22 cellular contexts compared by ENCODE assay signal in genomic region chr2:72744049-72744448, GRCh38.
DNase-seq lines count a peak whose midpoint lies in the region; FAIRE-seq and TF ChIP-seq lines count a peak whose summit lies in the region.
"Had no signal": no experiment of that assay in that cellular context is flagged by ENCODE, and none has a peak within 500 bp of the region (broad histone marks: within the 10 kb centered on the region; RNA-seq: fewer than 3 reads in every experiment).

No MANE protein-coding gene starts in this region.

- H4K20me1 ChIP-seq in mammary epithelial cell (ENCODE audit: insufficient read depth, low read length) = no peaks in the 10 kb centered on the region

- DNase-seq in AG09309 (ENCODE audit: low read depth) (peak; percentile 14), HTR-8/SVneo (ENCODE audit: insufficient read length, low spot score) (no peak), mammary epithelial cell (peak; percentile 65), foreskin fibroblast (peak; percentile 12 to 52), NCI-H526 treated with DMSO at 0.1 percent for 48 hours (lab: John Stamatoyannopoulos, UW) (no peak), hypothalamus (lab: John Stamatoyannopoulos, UW) (no peak), trophoblast cell (no peak), NCI-H2029 (lab: John Stamatoyannopoulos, UW) (no peak)
- DNase-seq: activated CD4-positive, alpha-beta T cell treated with anti-CD3 and anti-CD28 coated beads for 4 hours; activated CD8-positive, alpha-beta memory T cell treated with anti-CD3 and anti-CD28 coated beads, Interleukin-2, amount 50 U/mL, for 48 hours; body of pancreas; COR-L47; effector memory CD4-positive, alpha-beta T cell; GDM1; glutamatergic neuron; islet precursor cell; NCI-H1417; SHP77 treated with DMSO at 0.1 percent for 48 hours; sigmoid colon; T1000 had no signal

- BruUV-seq in mammary epithelial cell (replicated peaks; lab: Mats Ljungman, UMichigan) = no TSS peak

- in situ Hi-C loops in mammary epithelial cell (cut with MboI; ENCODE audit: low sequenced_read_pairs in 2 of 2) = loop anchor here in 1 of 2 donors (25.0 kb wide), 2 partner anchors 807 to 932 kb away; no protein-coding TSS in a partner anchor

- H3K27ac ChIP-seq in mammary epithelial cell (ENCODE audit: insufficient read depth, low read depth, low read length) (no peak overlapping the region), trophoblast cell (ENCODE audit: low read depth, low read length) (no peak overlapping the region)
- H3K27ac ChIP-seq: body of pancreas, sigmoid colon, suprapubic skin had no signal

- H2BK120ac ChIP-seq in trophoblast cell (ENCODE audit: insufficient read depth, low read length, poor library complexity) = no peak overlapping the region

- H2AK5ac ChIP-seq in trophoblast cell (ENCODE audit: low read length) = no peak overlapping the region

- intact Hi-C loops in mammary epithelial cell (cut with micrococcal nuclease) = loop anchor here (2.0 to 10.0 kb wide), 3 partner anchors 165 to 819 kb away; no protein-coding TSS in a partner anchor

- H3K9ac ChIP-seq in mammary epithelial cell (ENCODE audit: insufficient read depth, low read length) = no peak overlapping the region
- H3K9ac ChIP-seq in trophoblast cell (ENCODE audit: low read length) = no peak overlapping the region

- TF ChIP-seq CTCF in AG09309 (IDR thresholded peaks at IDR 0.05; ENCODE audit: control insufficient read depth, insufficient read depth, low read depth, low read length, missing control alignments) (no peak), mammary epithelial cell (conservative IDR thresholded peaks at IDR 0.05 in 1 of 2, IDR thresholded peaks at IDR 0.05 in 1 of 2; ENCODE audit: extremely low read depth in 1 of 2, insufficient read depth in 1 of 2, low read depth in 1 of 2, low read length in 2 of 2) (no peak), foreskin fibroblast (IDR thresholded peaks at IDR 0.05; ENCODE audit: low read depth, low read length) (no peak)

- H3K79me1 ChIP-seq in trophoblast cell (ENCODE audit: low read length) = no peaks in the 10 kb centered on the region

- no peak overlapping the region for H2BK5ac ChIP-seq in trophoblast cell (ENCODE audit: low read depth, low read length, poor library complexity)

- H4K8ac ChIP-seq in trophoblast cell (ENCODE audit: low read depth, low read length) = no peak overlapping the region

- H3K36me3 ChIP-seq in mammary epithelial cell (ENCODE audit: insufficient read depth, low read length) (peaks cover 1% of the 10 kb centered on the region), trophoblast cell (ENCODE audit: control insufficient read depth in 1 of 2, insufficient read depth in 2 of 2, low read length in 2 of 2) (no peaks in the 10 kb centered on the region)
- H3K36me3 ChIP-seq: suprapubic skin had no signal

- peak; percentile 57 for FAIRE-seq in HTR-8/SVneo (lab: Jason Lieb, UNC)
- FAIRE-seq: H1 had no signal

- H3K4ac ChIP-seq in trophoblast cell (ENCODE audit: low read depth, low read length) = no peak overlapping the region

- dilution Hi-C loops in mammary epithelial cell (cut with HindIII; ENCODE audit: low sequenced_read_pairs) = no loop called here

- H2AFZ ChIP-seq in mammary epithelial cell (ENCODE audit: low read depth, low read length) (no peak overlapping the region), trophoblast cell (ENCODE audit: insufficient read depth, low read length, poor library complexity) (no peak overlapping the region)

- no peaks in the 10 kb centered on the region for H3K9me3 ChIP-seq in mammary epithelial cell (replicated peaks; ENCODE audit: insufficient read depth, low read length)
- H3K9me3 ChIP-seq in trophoblast cell (ENCODE audit: insufficient read depth, low read depth, low read length) = no peaks in the 10 kb centered on the region
- H3K9me3 ChIP-seq: body of pancreas, sigmoid colon, suprapubic skin had no signal

- H4K91ac ChIP-seq in trophoblast cell (ENCODE audit: low read depth, low read length) = no peak overlapping the region

- H3K4me2 ChIP-seq in mammary epithelial cell (ENCODE audit: insufficient read depth, low read depth, low read length) (no peak overlapping the region), trophoblast cell (ENCODE audit: low read length) (no peak overlapping the region)

- H2BK12ac ChIP-seq in trophoblast cell (ENCODE audit: low read length) = no peak overlapping the region

- H3K18ac ChIP-seq in trophoblast cell (ENCODE audit: low read length) = no peak overlapping the region

- CTCF ChIA-PET in mammary epithelial cell (lab: Charles Lee; ENCODE audit: low non-redundant PET) = interaction anchor here (0.6 to 0.7 kb wide), 2 partner anchors 376 to 907 kb away, joined by 3 read pairs; no protein-coding TSS in a partner anchor

- H3K4me1 ChIP-seq in mammary epithelial cell (ENCODE audit: insufficient read depth, low read length) (peaks cover 6% of the 10 kb centered on the region), trophoblast cell (ENCODE audit: control insufficient read depth in 1 of 2, insufficient read depth in 2 of 2, low read length in 2 of 2) (no peaks in the 10 kb centered on the region)

- H3K27me3 ChIP-seq in mammary epithelial cell (ENCODE audit: insufficient read depth, low read length) = no peaks in the 10 kb centered on the region
- no peaks in the 10 kb centered on the region for H3K27me3 ChIP-seq in trophoblast cell (ENCODE audit: insufficient read depth, low read length)
- H3K27me3 ChIP-seq: body of pancreas, sigmoid colon, suprapubic skin had no signal

- H4K12ac ChIP-seq in trophoblast cell (ENCODE audit: low read depth, low read length) = no peak overlapping the region

- no peak overlapping the region for H3K14ac ChIP-seq in trophoblast cell (ENCODE audit: low read length)

- H3K4me3 ChIP-seq in AG09309 (ENCODE audit: control insufficient read depth, low read depth, low read length) = no peak overlapping the region
- no peak overlapping the region for H3K4me3 ChIP-seq in mammary epithelial cell (replicated peaks in 1 of 3; ENCODE audit: insufficient read depth in 1 of 3, low read depth in 2 of 3, low read length in 3 of 3)
- no peak overlapping the region for H3K4me3 ChIP-seq in foreskin fibroblast (ENCODE audit: low read depth in 1 of 2, low read length in 2 of 2)
- H3K4me3 ChIP-seq in trophoblast cell (ENCODE audit: low read depth, low read length) = no peak overlapping the region
- H3K4me3 ChIP-seq: body of pancreas, sigmoid colon, suprapubic skin had no signal

- H3K23ac ChIP-seq in trophoblast cell (ENCODE audit: low read length) = no peak overlapping the region

- H3K79me2 ChIP-seq in mammary epithelial cell (ENCODE audit: insufficient read depth, low read length) (peaks cover 21% of the 10 kb centered on the region), trophoblast cell (ENCODE audit: control insufficient read depth, insufficient read depth, low read length, poor library complexity) (no peaks in the 10 kb centered on the region)

Comparison
In these comparisons a context has a peak if more than half of its experiments do, and no peak if none do; other contexts are left out.
1. DNase-seq: peak in AG09309 (single experiment), mammary epithelial cell (single experiment) and foreskin fibroblast (2 of 2); none in HTR-8/SVneo (single experiment), NCI-H526 treated with DMSO at 0.1 percent for 48 hours (single experiment), hypothalamus (0 of 51), trophoblast cell (0 of 2) and NCI-H2029 (single experiment).